ENCODE assay signal across 20 cellular contexts in genomic region chr9:107358867-107359440, GRCh38.
DNase-seq lines count a peak whose midpoint lies in the region; ATAC-seq, FAIRE-seq and TF ChIP-seq lines count a peak whose summit lies in the region.
"Had no signal": no experiment of that assay in that cellular context is flagged by ENCODE, and none has a peak within 500 bp of the region (broad histone marks: within the 10 kb centered on the region; RNA-seq: fewer than 3 reads in every experiment).

No MANE protein-coding gene starts in this region.

- in situ Hi-C loops in HepG2 (cut with HindIII; ENCODE audit: extremely low pct_ligation_motif_present, low pct_unique_long_range_greater_than_20kb) = no loop called here

- H2AFZ ChIP-seq in HepG2 (ENCODE audit: low read length) = no peak overlapping the region

- WGBS in HepG2 (ENCODE audit: low lambda C conversion rate) = 78% methylated on average over 4 of the region's 11 CpGs
- WGBS in right lobe of liver (ENCODE audit: insufficient coverage, low coverage, low lambda C conversion rate, missing lambda C conversion rate) = 60% methylated on average over 2 of the region's 11 CpGs

- TF ChIP-seq POLR2A in HepG2 (IDR thresholded peaks at IDR 0.05; ENCODE audit: insufficient read depth in 1 of 2, low read depth in 2 of 2, low read length in 2 of 2) (no peak), right lobe of liver (IDR thresholded peaks at IDR 0.05) (no peak)

- H3K4me3 ChIP-seq in HepG2 (replicated peaks in 1 of 3; ENCODE audit: insufficient read depth in 1 of 3, low read depth in 2 of 3, low read length in 3 of 3) (no peak overlapping the region), right lobe of liver (no peak overlapping the region)
- H3K4me3 ChIP-seq: BLaER1 treated with 17β-estradiol and CSF1 and Interleukin-3, amounts not matched to agents 10 nM and 100 nM; uterus had no signal

- H3K79me2 ChIP-seq in HepG2 (ENCODE audit: insufficient read depth, low read length) = no peaks in the 10 kb centered on the region

- CTCF ChIA-PET in HepG2 (lab: Yijun Ruan, JAX; ENCODE audit: low intra/inter-chr PET ratio, low total read pairs) = no interaction called here

- peak; percentile 18; the same call in 1 of the 3 replicates for ATAC-seq in HepG2
- no peak for ATAC-seq in right lobe of liver
- no peak for ATAC-seq in HG03565 (IDR thresholded peaks at IDR 0.05; ENCODE audit: unreplicated experiment)
- ATAC-seq in GM19023 (IDR thresholded peaks at IDR 0.05; ENCODE audit: unreplicated experiment) = no peak
- ATAC-seq: activated CD8-positive, alpha-beta T cell treated with anti-CD3 and anti-CD28 coated beads, Interleukin-2, amount 10 ng/mL, durations not matched to agents 7 days and 5 days; activated naive CD4-positive, alpha-beta T cell treated with anti-CD3 and anti-CD28 coated beads, Interleukin-2, amount 50 U/mL, for 72 hours; activated T-cell treated with anti-CD3 and anti-CD28 coated beads, Interleukin-2, amount 50 U/mL, for 72 hours; left lobe of liver; Panc1 had no signal

- no TSS peak for BruUV-seq in HepG2 (replicated peaks; lab: Mats Ljungman, UMichigan)

- no peak for TF ChIP-seq EP300 in HepG2 (IDR thresholded peaks at IDR 0.05; ENCODE audit: low read depth in 2 of 2, low read length in 2 of 2)
- no peak for TF ChIP-seq EP300 in HepG2 (CRISPR knock-in tag; IDR thresholded peaks at IDR 0.05; ENCODE audit: borderline replicate concordance)

- H3K36me3 ChIP-seq in HepG2 (replicated peaks in 1 of 2; ENCODE audit: control insufficient read depth in 1 of 2, insufficient read depth in 2 of 2, low read length in 2 of 2) = no peaks in the 10 kb centered on the region
- no peaks in the 10 kb centered on the region for H3K36me3 ChIP-seq in right lobe of liver
- H3K36me3 ChIP-seq: BLaER1 treated with 17β-estradiol and CSF1 and Interleukin-3, amounts not matched to agents 10 nM and 100 nM; uterus had no signal

- DNase-seq in HepG2 (ENCODE audit: low spot score) = no peak
- DNase-seq in right lobe of liver = no peak
- peak; percentile 92 to 98 for DNase-seq in NCI-H2081 (lab: John Stamatoyannopoulos, UW)
- DNase-seq in SK-N-DZ (ENCODE audit: low spot score) = peak; percentile 57
- no peak for DNase-seq in NCI-H2107 (lab: John Stamatoyannopoulos, UW)
- DNase-seq in activated CD4-positive, alpha-beta T cell treated with anti-CD3 and anti-CD28 coated beads, Interleukin-2, amount 50 U/mL, for 1 hour = no peak
- DNase-seq: activated B cell treated with CpG ODN at 0.5 μM for 24 hours; activated CD8-positive, alpha-beta T cell treated with anti-CD3 and anti-CD28 coated beads, Interleukin-2, amount 10 ng/mL, durations not matched to agents 7 days and 5 days; activated T-cell treated with anti-CD3 and anti-CD28 coated beads, Interleukin-2, amount 50 U/mL, for 72 hours; cerebellar nuclear complex; DMS53; stimulated activated CD4-positive, alpha-beta T cell treated with anti-CD3 and anti-CD28 coated beads, Interleukin-4, amount 100 ng/mL, for 4 hours; uterus had no signal

- intact Hi-C loops in HepG2 (cut with micrococcal nuclease; ENCODE audit: unreplicated experiment) (no loop called here), right lobe of liver (cut with DNase I) (no loop called here)

- no peaks in the 10 kb centered on the region for H4K20me1 ChIP-seq in HepG2 (ENCODE audit: insufficient read depth, low read length)
- H4K20me1 ChIP-seq: BLaER1 treated with 17β-estradiol and CSF1 and Interleukin-3, amounts not matched to agents 10 nM and 100 nM had no signal

- no peak for TF ChIP-seq RAD21 in HepG2 (CRISPR knock-in tag; IDR thresholded peaks at IDR 0.05)

- POLR2A ChIA-PET in HepG2 (lab: Yijun Ruan, JAX) = no interaction called here

- FAIRE-seq in HepG2 (lab: Jason Lieb, UNC) = no peak

- no peak overlapping the region for H3K4me2 ChIP-seq in HepG2 (ENCODE audit: low read depth, low read length)
- H3K4me2 ChIP-seq: BLaER1 treated with 17β-estradiol and CSF1 and Interleukin-3, amounts not matched to agents 10 nM and 100 nM had no signal

- TF ChIP-seq CTCF in HepG2 (CRISPR knock-in tag; IDR thresholded peaks at IDR 0.05) = no peak
- no peak for TF ChIP-seq CTCF in right lobe of liver (IDR thresholded peaks at IDR 0.05)

- no peak overlapping the region for H3K27ac ChIP-seq in HepG2 (ENCODE audit: extremely low read length, insufficient read depth, low read length)
- H3K27ac ChIP-seq in right lobe of liver = no peak overlapping the region
- H3K27ac ChIP-seq: BLaER1 treated with 17β-estradiol and CSF1 and Interleukin-3, amounts not matched to agents 10 nM and 100 nM; HL-60; uterus had no signal

- H3K4me1 ChIP-seq in HepG2 (ENCODE audit: insufficient read depth, low read length) = no peaks in the 10 kb centered on the region
- H3K4me1 ChIP-seq in right lobe of liver = no peaks in the 10 kb centered on the region
- H3K4me1 ChIP-seq: BLaER1 treated with 17β-estradiol and CSF1 and Interleukin-3, amounts not matched to agents 10 nM and 100 nM; uterus had no signal

- no peaks in the 10 kb centered on the region for H3K9me3 ChIP-seq in HepG2 (ENCODE audit: low read length)
- no peaks in the 10 kb centered on the region for H3K9me3 ChIP-seq in right lobe of liver
- H3K9me3 ChIP-seq: uterus had no signal

- no peak overlapping the region for H3K9ac ChIP-seq in HepG2 (ENCODE audit: insufficient read depth, low read depth, low read length)
- H3K9ac ChIP-seq: BLaER1 treated with 17β-estradiol and CSF1 and Interleukin-3, amounts not matched to agents 10 nM and 100 nM had no signal

- H3K27me3 ChIP-seq in HepG2 (ENCODE audit: control insufficient read depth in 1 of 2, insufficient read depth in 2 of 2, low read length in 2 of 2) (peaks cover 3 to 9% of the 10 kb centered on the region in 2 experiments; a peak in 2 of 5 replicates), right lobe of liver (no peaks in the 10 kb centered on the region)
- H3K27me3 ChIP-seq: BLaER1 treated with 17β-estradiol and CSF1 and Interleukin-3, amounts not matched to agents 10 nM and 100 nM; uterus had no signal

TF ChIP-seq in HepG2, 621 proteins besides CTCF, POLR2A, EP300 and RAD21 (continues in another document):
- TF ChIP-seq ZIK1 (CRISPR knock-in tag; IDR thresholded peaks at IDR 0.05; ENCODE audit: borderline replicate concordance, low read depth) (no peak), ARID5B (CRISPR knock-in tag; IDR thresholded peaks at IDR 0.05) (no peak), FOXO4 (CRISPR knock-in tag; conservative IDR thresholded peaks at IDR 0.05) (no peak), HDAC6 (IDR thresholded peaks at IDR 0.05; ENCODE audit: low read depth, low read length) (no peak), ZBTB8A (CRISPR knock-in tag; IDR thresholded peaks at IDR 0.05; ENCODE audit: borderline replicate concordance, low read depth) (no peak), ZNF331 (CRISPR knock-in tag; IDR thresholded peaks at IDR 0.05) (no peak), ZFYVE20 (CRISPR knock-in tag; IDR thresholded peaks at IDR 0.05; ENCODE audit: borderline replicate concordance, low read depth) (no peak), MAF1 (CRISPR knock-in tag; IDR thresholded peaks at IDR 0.05; ENCODE audit: borderline replicate concordance) (no peak), RARA (CRISPR knock-in tag; IDR thresholded peaks at IDR 0.05) (no peak)

Comparison
In these comparisons a context has a peak if more than half of its experiments do, and no peak if none do; other contexts are left out.
1. DNase-seq: peak in NCI-H2081 (2 of 2) and SK-N-DZ (single experiment); none in HepG2 (single experiment), right lobe of liver (0 of 3), NCI-H2107 (single experiment) and activated CD4-positive, alpha-beta T cell treated with anti-CD3 and anti-CD28 coated beads, Interleukin-2, amount 50 U/mL, for 1 hour (single experiment).